In the genomic region with DNA sequence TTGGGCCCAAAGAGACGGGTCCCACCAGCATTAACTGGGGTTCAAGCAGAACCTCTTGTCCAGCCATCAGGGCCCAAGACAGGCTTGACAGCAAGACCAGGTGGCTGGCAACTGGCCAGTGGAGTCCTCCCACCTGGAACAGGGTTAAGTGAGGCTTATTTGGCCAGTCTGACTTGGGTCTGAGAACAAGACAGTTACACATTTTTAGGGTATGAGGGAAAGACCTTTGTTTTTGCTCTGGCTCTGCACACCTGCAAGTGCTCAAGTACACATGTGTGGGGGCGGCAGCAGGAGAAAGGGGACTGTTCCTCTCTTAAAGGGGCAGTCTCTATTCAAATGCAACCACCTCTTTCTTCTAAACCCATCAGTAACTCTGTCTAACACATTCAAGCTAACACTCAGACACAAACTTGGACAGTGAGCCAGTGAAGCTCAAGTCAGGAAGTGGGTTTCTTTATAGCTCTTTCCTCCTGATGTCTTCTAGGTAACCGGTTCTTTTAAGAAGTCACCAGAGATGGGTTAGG, we compare ENCODE assay signal across 8 cellular contexts.
DNase-seq lines count a peak whose midpoint lies in the region; ATAC-seq and TF ChIP-seq lines count a peak whose summit lies in the region.

No MANE protein-coding gene starts in this region.

- TF ChIP-seq CTCF in GM13977 (IDR thresholded peaks at IDR 0.05; ENCODE audit: extremely low read depth, insufficient read depth, missing control alignments) (no peak), colonic mucosa (IDR thresholded peaks at IDR 0.05) (no peak), omental fat pad (IDR thresholded peaks at IDR 0.05) (no peak)

- in situ Hi-C loops in GM13977 (cut with MboI; ENCODE audit: low pct_unique_long_range_greater_than_20kb, low sequenced_read_pairs, unreplicated experiment): loop anchor here (25.0 kb wide), 1 partner anchor 184 kb away; no protein-coding TSS in a partner anchor

- peak overlapping the region; percentile 60 for H3K27ac ChIP-seq in colonic mucosa

- intact Hi-C loops in colonic mucosa (cut with DNase I): loop anchor here (10.0 kb wide), 1 partner anchor 176 kb away; no protein-coding TSS in a partner anchor

- DNase-seq in GM13977 (ENCODE audit: low spot score) (peak; percentile 61), colonic mucosa (no peak), C1 segment of cervical spinal cord (lab: John Stamatoyannopoulos, UW) (no peak), AG08396 (ENCODE audit: low spot score) (no peak), omental fat pad (ENCODE audit: low spot score) (no peak)
- no peak for DNase-seq in effector CD4-positive, alpha-beta T cell

- no peak overlapping the region for H3K9ac ChIP-seq in colonic mucosa (ENCODE audit: low read depth in 2 of 2, low read length in 2 of 2)

- ATAC-seq in GM21390 (IDR thresholded peaks at IDR 0.05; ENCODE audit: unreplicated experiment): peak; percentile 39
- ATAC-seq in HG03565 (IDR thresholded peaks at IDR 0.05; ENCODE audit: unreplicated experiment): peak; percentile 42
- no peak for ATAC-seq in omental fat pad (ENCODE audit: low FRiP score)

- H3K9me3 ChIP-seq in colonic mucosa: no peaks in the 10 kb centered on the region

- H3K4me3 ChIP-seq in colonic mucosa: no peak overlapping the region

- no peaks in the 10 kb centered on the region for H3K27me3 ChIP-seq in colonic mucosa

- H3K4me1 ChIP-seq in colonic mucosa: peaks cover 39% of the 10 kb centered on the region

- H3K36me3 ChIP-seq in colonic mucosa: no peaks in the 10 kb centered on the region
